In the genomic region with DNA sequence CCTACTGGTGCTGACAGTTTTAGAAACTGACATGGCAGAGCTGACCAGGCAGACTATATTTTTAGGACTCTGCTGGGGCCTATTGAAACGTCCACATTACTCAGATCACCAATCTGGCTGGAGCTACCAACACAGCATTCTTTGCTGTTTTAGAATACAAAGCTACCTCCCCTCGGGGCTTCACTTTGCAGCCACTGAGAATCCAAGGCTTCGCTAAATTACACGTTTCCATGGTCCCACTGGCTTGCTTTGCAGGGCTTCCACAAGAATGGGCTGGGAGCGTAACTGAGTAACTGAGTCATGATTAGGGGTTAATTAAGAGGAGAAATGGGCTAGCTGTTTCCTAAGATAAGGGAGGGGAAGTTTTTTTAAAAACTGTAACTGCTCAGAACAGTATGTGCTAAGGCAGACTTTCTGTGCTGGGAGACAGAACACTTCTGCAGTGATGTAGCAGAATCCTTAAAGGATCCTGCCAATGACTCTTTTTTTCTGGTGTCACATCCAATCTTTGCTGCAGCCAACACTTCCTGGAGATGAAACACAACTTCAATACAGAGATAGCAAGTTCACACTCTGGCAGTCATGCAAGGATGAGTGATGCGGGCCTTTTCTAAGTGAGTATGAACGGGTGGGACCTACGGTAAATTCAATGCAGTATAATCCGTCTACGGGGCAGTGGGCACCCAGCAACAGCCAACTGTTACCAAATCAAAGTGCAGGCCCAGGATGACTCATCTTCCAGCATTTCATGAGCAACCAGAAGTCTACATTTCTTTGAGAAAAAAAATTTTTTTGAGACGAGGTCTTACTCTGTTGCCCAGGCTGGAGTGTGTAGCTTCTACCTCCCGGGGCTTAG, we compare ENCODE assay signal across 10 cellular contexts. TPM values are rescaled to one million over a fixed set of nuclear protein-coding genes. Genes with fewer than 3 reads are reported as not detected.
DNase-seq lines count a peak whose midpoint lies in the region; ATAC-seq, FAIRE-seq and TF ChIP-seq lines count a peak whose summit lies in the region.
"Had no signal": no experiment of that assay in that cellular context is flagged by ENCODE, and none has a peak within 500 bp of the region (broad histone marks: within the 10 kb centered on the region; RNA-seq: fewer than 3 reads in every experiment).

No MANE protein-coding gene starts in this region.

- H3K27me3 Mint-ChIP-seq in progenitor cell of endocrine pancreas = no peaks in the 10 kb centered on the region

- H3K4me3 ChIP-seq in GM12878 (no peak overlapping the region), lower leg skin (ENCODE audit: low read depth, poor library complexity, severe bottlenecking) (no peak overlapping the region)

- H3K9me3 Mint-ChIP-seq in progenitor cell of endocrine pancreas (ENCODE audit: low read depth) = no peaks in the 10 kb centered on the region

- no peak overlapping the region for H3K9ac ChIP-seq in GM12878 (ENCODE audit: control insufficient read depth, insufficient read depth, low read length)

- peaks cover 13% of the 10 kb centered on the region for H3K4me1 ChIP-seq in GM12878 (ENCODE audit: control insufficient read depth, insufficient read depth, low read length)

- TF ChIP-seq EP300 in GM12878 (IDR thresholded peaks at IDR 0.05; ENCODE audit: borderline replicate concordance in 1 of 2, control insufficient read depth in 1 of 2, low read depth in 2 of 2, low read length in 2 of 2) = no peak

- CTCF ChIA-PET in GM12878 (lab: Yijun Ruan, JAX) = interaction anchor here (0.6 to 1.4 kb wide), 2 partner anchors 16 to 20 kb away, joined by 3 read pairs; no protein-coding TSS in a partner anchor

- H3K9me3 ChIP-seq in GM12878 (replicated peaks; ENCODE audit: control insufficient read depth, insufficient read depth, low read length) = no peaks in the 10 kb centered on the region

- TF ChIP-seq CTCF in GM12878 (IDR thresholded peaks at IDR 0.05 in 2 of 3, conservative IDR thresholded peaks at IDR 0.05 in 1 of 3; ENCODE audit: control insufficient read depth in 2 of 3, extremely low read depth in 1 of 3, insufficient read depth in 1 of 3, low read depth in 3 of 3, low read length in 3 of 3) = no peak
- TF ChIP-seq CTCF in lower leg skin (IDR thresholded peaks at IDR 0.05) = no peak
- no peak for TF ChIP-seq CTCF in progenitor cell of endocrine pancreas (IDR thresholded peaks at IDR 0.05; ENCODE audit: unreplicated experiment)

- peak overlapping the region; percentile 39 for H3K27ac ChIP-seq in GM12878 (ENCODE audit: control insufficient read depth, insufficient read depth)

- no peaks in the 10 kb centered on the region for H3K27me3 ChIP-seq in GM12878 (replicated peaks in 1 of 2; ENCODE audit: control insufficient read depth in 2 of 2, insufficient read depth in 2 of 2, low read length in 1 of 2)

- SMC1A ChIA-PET in GM12878 (lab: Charles Lee; ENCODE audit: uncharacterized antibody, unreplicated experiment) = interaction anchor here (1.0 kb wide), 1 partner anchor 64 kb away, joined by 4 read pairs; no protein-coding TSS in a partner anchor

- DNase-seq in Right ventricle myocardium inferior (ENCODE audit: missing footprints) (no peak), cardiac septum (ENCODE audit: low spot score) (no peak), GM12878 (ENCODE audit: low read depth, low spot score) (peak; percentile 30), lower leg skin (ENCODE audit: low spot score in 2 of 2) (peak; percentile 42 to 87), progenitor cell of endocrine pancreas (ENCODE audit: low spot score, unreplicated experiment) (no peak), T-helper 9 cell (no peak)
- DNase-seq: left colon had no signal

- intact Hi-C loops in Right ventricle myocardium inferior (cut with DNase I) (no loop called here), cardiac septum (cut with DNase I) (no loop called here), GM12878 (cut with micrococcal nuclease; ENCODE audit: unreplicated experiment) (no loop called here), lower leg skin (cut with DNase I; ENCODE audit: low total_unique reads) (no loop called here)

- WGBS in GM12878 (ENCODE audit: insufficient coverage, insufficient replicate concordance, low lambda C conversion rate, missing lambda C conversion rate) = 13% methylated on average over 12 of the region's 12 CpGs
- WGBS in lower leg skin, 2 donors = 60% methylated on average over 12 of the region's 12 CpGs

- no peak for TF ChIP-seq RAD21 in GM12878 (IDR thresholded peaks at IDR 0.05; ENCODE audit: insufficient read depth, low read depth, low read length)

- in situ Hi-C loops in GM12878 (cut with MboI) = no loop called here

- peak overlapping the region; percentile 51 for H2AFZ ChIP-seq in GM12878 (ENCODE audit: control insufficient read depth, low read depth, low read length)

- ATAC-seq in Right ventricle myocardium inferior = peak; percentile 87
- ATAC-seq in GM12878 = peak; percentile 93
- no peak for ATAC-seq in HG03521 (IDR thresholded peaks at IDR 0.05; ENCODE audit: unreplicated experiment)
- no peak for ATAC-seq in GM19467 (IDR thresholded peaks at IDR 0.05; ENCODE audit: unreplicated experiment)
- ATAC-seq: left colon had no signal

- TF ChIP-seq POLR2A in GM12878 (IDR thresholded peaks at IDR 0.05; ENCODE audit: low read depth, low read length) = no peak
- no peak for TF ChIP-seq POLR2A in lower leg skin (IDR thresholded peaks at IDR 0.05)

- H4K20me1 ChIP-seq in GM12878 (ENCODE audit: control insufficient read depth, insufficient read depth) = no peaks in the 10 kb centered on the region

- RAD21 ChIA-PET in GM12878 (lab: Charles Lee; ENCODE audit: unreplicated experiment) = interaction anchor here (1.1 to 1.2 kb wide), 3 partner anchors 42 to 571 kb away, joined by 3 to 4 read pairs (median 3); no protein-coding TSS in a partner anchor

- H3K36me3 Mint-ChIP-seq in progenitor cell of endocrine pancreas (ENCODE audit: insufficient read depth) = peaks cover 25% of the 10 kb centered on the region

- no peak overlapping the region for H3K27ac Mint-ChIP-seq in progenitor cell of endocrine pancreas

- BruUV-seq in GM12878 (replicated peaks; lab: Mats Ljungman, UMichigan) = no TSS peak

- POLR2A ChIA-PET in GM12878 (lab: Charles Lee) = interaction anchor here (0.5 to 0.8 kb wide), 2 partner anchors 15 to 20 kb away, joined by 3 to 4 read pairs; no protein-coding TSS in a partner anchor

- FAIRE-seq in GM12878 (lab: Jason Lieb, UNC) = no peak
- FAIRE-seq: G401.6 had no signal

- H3K4me3 Mint-ChIP-seq in progenitor cell of endocrine pancreas (ENCODE audit: low read depth) = no peak overlapping the region

- no peaks in the 10 kb centered on the region; a peak in 1 of 4 replicates for H3K36me3 ChIP-seq in GM12878 (ENCODE audit: control insufficient read depth in 2 of 2, insufficient read depth in 2 of 2, low read length in 1 of 2)

- H3K4me2 ChIP-seq in GM12878 (ENCODE audit: control insufficient read depth, insufficient read depth) = 0 out of 2 replicates have a peak overlapping the region, but pooled peaks have one; percentile 17

- no peaks in the 10 kb centered on the region for H3K79me2 ChIP-seq in GM12878 (ENCODE audit: control insufficient read depth, insufficient read depth, low read length)

- H3K4me1 Mint-ChIP-seq in progenitor cell of endocrine pancreas (ENCODE audit: low read depth) = peaks cover 7% of the 10 kb centered on the region

TF ChIP-seq in GM12878, 131 proteins besides CTCF, POLR2A, EP300 and RAD21 (continues in another document):
- TF ChIP-seq PAX5 (IDR thresholded peaks at IDR 0.05; ENCODE audit: borderline replicate concordance, low read depth, low read length) = peak; percentile 32; the same call in 1 of the 2 replicates

RNA-seq across cellular contexts. Expression of a gene that starts 21.5 kb away (rescaled TPM):
- total RNA-seq in Right ventricle myocardium inferior (776 TPM), cardiac septum (519 TPM), GM12878 (2014; rRNA removed) (489 and 509 TPM in 2 replicates), GM12878 (2014; rRNA removed; fragmentation: Illumina TruSeq; extraction: Trizol) (562 and 579 TPM in 2 replicates), GM12878 (2021) (240 and 265 TPM in 2 replicates), lower leg skin (100 to 1,000 TPM; 202 to 542 (median 255) TPM), progenitor cell of endocrine pancreas (208 and 221 TPM in 2 replicates)
- total RNA-seq in GM12878 (2013; cell fraction: nucleolus; rRNA removed) = 71.8 and 94.8 TPM in 2 replicates
- 1,030 TPM for polyA plus RNA-seq in GM12878 (2011; ENCODE audit: low read depth)
- polyA plus RNA-seq in GM12878 (2011; rRNA removed) (792 and 854 TPM in 2 replicates), GM12878 (2014; fragmentation: Illumina TruSeq; extraction: Trizol) (870 and 924 TPM in 2 replicates), GM12878 (2014; fragmentation: Nextera tagmentation; extraction: Ambion mirVana) (1,000 to 10,000 TPM; 1,576 to 1,578 TPM), GM12878 (2014; rRNA removed) (560 and 672 TPM in 2 replicates), GM12878 (2016; fragmentation: Nextera tagmentation; extraction: Ambion mirVana) (1,000 to 10,000 TPM in 1 of 2 experiments, 100 to 1,000 TPM in 1; 982 to 1,132 TPM)
- polyA plus RNA-seq in GM12878 (2011; cell fraction: cytosol; rRNA removed) = 403 and 560 TPM in 2 replicates
- polyA plus RNA-seq in GM12878 (2011; cell fraction: nucleus; rRNA removed) = 255 and 303 TPM in 2 replicates
- polyA plus RNA-seq in GM12878 (2012) = 414 and 499 TPM in 2 replicates
- 196 and 265 TPM in 2 replicates for polyA minus RNA-seq in GM12878 (2011; rRNA and poly(A)+ RNA removed)
- polyA minus RNA-seq in GM12878 (2011; cell fraction: cytosol; rRNA and poly(A)+ RNA removed) = 56.5 and 92.9 TPM in 2 replicates
- 37.0 and 59.0 TPM in 2 replicates for polyA minus RNA-seq in GM12878 (2011; cell fraction: nucleus; rRNA and poly(A)+ RNA removed)

RNA-seq across cellular contexts. Expression of a gene that starts 56.5 kb away (rescaled TPM):
- total RNA-seq in Right ventricle myocardium inferior (65.7 TPM), cardiac septum (60.0 TPM), GM12878 (2014; rRNA removed) (46.0 and 49.2 TPM in 2 replicates), GM12878 (2014; rRNA removed; fragmentation: Illumina TruSeq; extraction: Trizol) (44.4 and 47.6 TPM in 2 replicates), GM12878 (2021) (46.1 and 46.4 TPM in 2 replicates), lower leg skin (10 to 100 TPM; 22.3 to 36.8 (median 28.7) TPM), progenitor cell of endocrine pancreas (96.1 and 96.2 TPM in 2 replicates)
- 19.5 and 25.0 TPM in 2 replicates for total RNA-seq in GM12878 (2013; cell fraction: nucleolus; rRNA removed)
- 23.2 TPM for polyA plus RNA-seq in GM12878 (2011; ENCODE audit: low read depth)
- polyA plus RNA-seq in GM12878 (2011; rRNA removed) (72.3 and 83.8 TPM in 2 replicates), GM12878 (2014; fragmentation: Illumina TruSeq; extraction: Trizol) (60.1 and 80.9 TPM in 2 replicates), GM12878 (2014; fragmentation: Nextera tagmentation; extraction: Ambion mirVana) (10 to 100 TPM in 1 of 2 experiments, 1 to 10 TPM in 1; 7.5 to 16.3 TPM), GM12878 (2014; rRNA removed) (47.3 and 53.2 TPM in 2 replicates), GM12878 (2016; fragmentation: Nextera tagmentation; extraction: Ambion mirVana) (10 to 100 TPM; 59.5 to 66.5 TPM)
- polyA plus RNA-seq in GM12878 (2011; cell fraction: cytosol; rRNA removed) = 31.8 and 33.8 TPM in 2 replicates
- 9.8 and 14.3 TPM in 2 replicates for polyA plus RNA-seq in GM12878 (2011; cell fraction: nucleus; rRNA removed)
- polyA plus RNA-seq in GM12878 (2012) = 34.2 and 37.9 TPM in 2 replicates
- 29.7 and 40.2 TPM in 2 replicates for polyA minus RNA-seq in GM12878 (2011; rRNA and poly(A)+ RNA removed)
- polyA minus RNA-seq in GM12878 (2011; cell fraction: cytosol; rRNA and poly(A)+ RNA removed) = 13.1 and 15.3 TPM in 2 replicates
- 6.3 and 12.3 TPM in 2 replicates for polyA minus RNA-seq in GM12878 (2011; cell fraction: nucleus; rRNA and poly(A)+ RNA removed)

Comparison
In these comparisons a context has a peak if more than half of its experiments do, and no peak if none do; other contexts are left out.
1. ATAC-seq: peak in Right ventricle myocardium inferior (single experiment) and GM12878 (single experiment); none in HG03521 (single experiment) and GM19467 (single experiment).
2. DNase-seq: peak in GM12878 (single experiment) and lower leg skin (2 of 2); none in Right ventricle myocardium inferior (single experiment), cardiac septum (single experiment), progenitor cell of endocrine pancreas (single experiment) and T-helper 9 cell (single experiment).